ENCODE assay signal across 14 cellular contexts in genomic region chr12:93128332-93128707, GRCh38.
DNase-seq lines count a peak whose midpoint lies in the region; FAIRE-seq and TF ChIP-seq lines count a peak whose summit lies in the region.
"Had no signal": no experiment of that assay in that cellular context is flagged by ENCODE, and none has a peak within 500 bp of the region (broad histone marks: within the 10 kb centered on the region; RNA-seq: fewer than 3 reads in every experiment).

No MANE protein-coding gene starts in this region.

- no peak overlapping the region for H3K27ac Mint-ChIP-seq in activated T-cell treated with anti-CD3 and anti-CD28 coated beads, Interleukin-2, amount 50 U/mL, for 24 hours
- H3K27ac Mint-ChIP-seq: B cell; H9; memory B cell; stimulated activated naive B cell treated with anti-CD40 and anti-IgM and Interleukin-4, amounts not matched to agents 10 μg/mL and 1 μg/mL and 100 μg/mL, for 72 hours had no signal

- no peak overlapping the region for H3K27ac ChIP-seq in keratinocyte (ENCODE audit: control insufficient read depth, insufficient read depth, low read length)
- peak overlapping the region in 4 of 5 donors; percentile 35 to 87 (median 68) for H3K27ac ChIP-seq in stomach

- no peak for FAIRE-seq in keratinocyte (lab: Jason Lieb, UNC)

- TF ChIP-seq CTCF in keratinocyte (optimal IDR thresholded peaks at IDR 0.05 in 1 of 3, IDR thresholded peaks at IDR 0.05 in 1 of 3, conservative IDR thresholded peaks at IDR 0.05 in 1 of 3; ENCODE audit: extremely low read depth in 1 of 3, insufficient read depth in 2 of 3, low read length in 3 of 3) (no peak), stomach (IDR thresholded peaks at IDR 0.05) (no peak)

- H3K27me3 ChIP-seq in keratinocyte (ENCODE audit: control insufficient read depth, extremely low read depth, insufficient read depth, low read length) (no peaks in the 10 kb centered on the region), stomach (no peaks in the 10 kb centered on the region)

- no peaks in the 10 kb centered on the region for H3K9me3 ChIP-seq in keratinocyte (ENCODE audit: control insufficient read depth, low read depth, low read length)
- H3K9me3 ChIP-seq in stomach: no peaks in the 10 kb centered on the region

- no peaks in the 10 kb centered on the region for H3K79me2 ChIP-seq in keratinocyte (ENCODE audit: control insufficient read depth, insufficient read depth, low read length)

- intact Hi-C loops in stomach (cut with DNase I; ENCODE audit: low total_unique reads): no loop called here

- H3K4me3 Mint-ChIP-seq in activated T-cell treated with anti-CD3 and anti-CD28 coated beads, Interleukin-2, amount 50 U/mL, for 24 hours: no peak overlapping the region
- H3K4me3 Mint-ChIP-seq: B cell; H9; memory B cell; stimulated activated naive B cell treated with anti-CD40 and anti-IgM and Interleukin-4, amounts not matched to agents 10 μg/mL and 1 μg/mL and 100 μg/mL, for 72 hours had no signal

- H3K4me1 ChIP-seq in keratinocyte (ENCODE audit: control insufficient read depth, extremely low read depth, insufficient read depth, low read length) (peaks cover 13% of the 10 kb centered on the region), stomach (peaks cover 5 to 11% (median 8%) of the 10 kb centered on the region in 4 donors)

- no peaks in the 10 kb centered on the region for H3K27me3 Mint-ChIP-seq in activated T-cell treated with anti-CD3 and anti-CD28 coated beads, Interleukin-2, amount 50 U/mL, for 24 hours
- H3K27me3 Mint-ChIP-seq: B cell; memory B cell; stimulated activated naive B cell treated with anti-CD40 and anti-IgM and Interleukin-4, amounts not matched to agents 10 μg/mL and 1 μg/mL and 100 μg/mL, for 72 hours had no signal

- H4K20me1 ChIP-seq in keratinocyte (ENCODE audit: control insufficient read depth, extremely low read depth, insufficient read depth, low read length): no peaks in the 10 kb centered on the region

- 68 to 97% (median 95%) methylated on average over 6 of the region's 6 CpGs for WGBS in stomach, 5 donors

- TF ChIP-seq POLR2A in stomach (IDR thresholded peaks at IDR 0.05): no peak

- H3K36me3 Mint-ChIP-seq in activated T-cell treated with anti-CD3 and anti-CD28 coated beads, Interleukin-2, amount 50 U/mL, for 24 hours (ENCODE audit: low read depth): no peaks in the 10 kb centered on the region
- H3K36me3 Mint-ChIP-seq: memory B cell had no signal

- H2AFZ ChIP-seq in keratinocyte (ENCODE audit: control insufficient read depth, low read length): no peak overlapping the region

- H3K9me3 Mint-ChIP-seq in activated T-cell treated with anti-CD3 and anti-CD28 coated beads, Interleukin-2, amount 50 U/mL, for 24 hours: no peaks in the 10 kb centered on the region
- H3K9me3 Mint-ChIP-seq: H9, memory B cell had no signal

- DNase-seq in NCI-H1092 treated with DMSO at 0.1 percent for 48 hours (lab: John Stamatoyannopoulos, UW): peak; percentile 93
- DNase-seq in NCI-H774 (lab: John Stamatoyannopoulos, UW): peak; percentile 98
- DNase-seq in keratinocyte (ENCODE audit: low read depth, low spot score): no peak
- DNase-seq in stomach: no peak
- DNase-seq in activated effector memory CD4-positive, alpha-beta T cell treated with Interleukin-2 at 50 U/mL for 16 hours: no peak
- no peak for DNase-seq in activated T-cell treated with anti-CD3 and anti-CD28 coated beads, Interleukin-2, amount 50 U/mL, for 24 hours
- no peak for DNase-seq in HT-29 (ENCODE audit: low spot score)
- DNase-seq in dedifferentiated amniotic fluid mesenchymal stem cell (ENCODE audit: extremely low spot score): no peak
- DNase-seq: activated effector memory CD4-positive, alpha-beta T cell treated with anti-CD3 and anti-CD28 coated beads, Interleukin-2, amount 50 U/mL, for 16 hours; stimulated activated naive B cell treated with anti-CD40 and anti-IgM and Interleukin-4, amounts not matched to agents 10 μg/mL and 1 μg/mL and 100 μg/mL, for 72 hours; T-helper 1 cell had no signal

- no peaks in the 10 kb centered on the region for H3K4me1 Mint-ChIP-seq in activated T-cell treated with anti-CD3 and anti-CD28 coated beads, Interleukin-2, amount 50 U/mL, for 24 hours (ENCODE audit: low read depth)

- dilution Hi-C loops in keratinocyte (cut with MboI; ENCODE audit: extremely low pct_ligation_motif_present, low sequenced_read_pairs): no loop called here

- no peak overlapping the region for H3K9ac ChIP-seq in keratinocyte (ENCODE audit: control insufficient read depth, extremely low read depth, insufficient read depth, low read length)

- H3K9me1 ChIP-seq in keratinocyte (ENCODE audit: control insufficient read depth, extremely low read depth, insufficient read depth, low read length): no peaks in the 10 kb centered on the region

- no peak for TF ChIP-seq EP300 in stomach (IDR thresholded peaks at IDR 0.05)

- H3K4me3 ChIP-seq in keratinocyte (ENCODE audit: control insufficient read depth in 2 of 3, extremely low read depth in 1 of 3, insufficient read depth in 2 of 3, low read depth in 1 of 3, low read length in 3 of 3) (no peak overlapping the region), stomach (no peak overlapping the region)

- peak overlapping the region; percentile 30 for H3K4me2 ChIP-seq in keratinocyte (ENCODE audit: control insufficient read depth, extremely low read depth, insufficient read depth, low read depth, low read length)

- H3K36me3 ChIP-seq in keratinocyte (ENCODE audit: control insufficient read depth in 2 of 2, extremely low read depth in 1 of 2, insufficient read depth in 2 of 2, low read length in 2 of 2): no peaks in the 10 kb centered on the region
- H3K36me3 ChIP-seq in stomach: no peaks in the 10 kb centered on the region

Comparison
In these comparisons a context has a peak if more than half of its experiments do, and no peak if none do; other contexts are left out.
1. DNase-seq: peak in NCI-H1092 treated with DMSO at 0.1 percent for 48 hours (single experiment) and NCI-H774 (single experiment); none in keratinocyte (single experiment), stomach (single experiment), activated effector memory CD4-positive, alpha-beta T cell treated with Interleukin-2 at 50 U/mL for 16 hours (single experiment), activated T-cell treated with anti-CD3 and anti-CD28 coated beads, Interleukin-2, amount 50 U/mL, for 24 hours (single experiment), HT-29 (single experiment) and dedifferentiated amniotic fluid mesenchymal stem cell (single experiment).